Comparison of ENCODE assay signal across 33 cellular contexts in genomic region chr18:58593930-58594329, GRCh38. TPM values are rescaled to one million over a fixed set of nuclear protein-coding genes. Genes with fewer than 3 reads are reported as not detected.
DNase-seq lines count a peak whose midpoint lies in the region; ATAC-seq and TF ChIP-seq lines count a peak whose summit lies in the region.
"Had no signal": no experiment of that assay in that cellular context is flagged by ENCODE, and none has a peak within 500 bp of the region (broad histone marks: within the 10 kb centered on the region; RNA-seq: fewer than 3 reads in every experiment).

No MANE protein-coding gene starts in this region.

- peaks cover 49% of the 10 kb centered on the region for H3K4me1 ChIP-seq in cardiac muscle cell (ENCODE audit: low read depth)
- H3K4me1 ChIP-seq: transverse colon had no signal

- H3K4me3 Mint-ChIP-seq in nephron = no peak overlapping the region
- H3K4me3 Mint-ChIP-seq: activated CD4-positive, alpha-beta memory T cell treated with anti-CD3 and anti-CD28 coated beads, Interleukin-2, amount 10 ng/mL, durations not matched to agents 7 days and 5 days; activated naive CD4-positive, alpha-beta T cell treated with anti-CD3 and anti-CD28 coated beads for 36 hours; CD14-positive monocyte; immature natural killer cell had no signal

- peaks cover 30% of the 10 kb centered on the region for H3K36me3 ChIP-seq in cardiac muscle cell
- H3K36me3 ChIP-seq: esophagus muscularis mucosa, right lobe of liver, transverse colon had no signal

- no peaks in the 10 kb centered on the region for H3K27me3 ChIP-seq in cardiac muscle cell
- H3K27me3 ChIP-seq: esophagus muscularis mucosa, right lobe of liver, transverse colon had no signal

- DNase-seq in ACHN = peak; percentile 77
- peak; percentile 35 for DNase-seq in astrocyte of the spinal cord (ENCODE audit: low read depth, low spot score)
- DNase-seq in cardiac muscle cell (ENCODE audit: low read depth in 1 of 2, low spot score in 1 of 2) = peak in 1 of 2 donors; percentile 46
- DNase-seq in DMS53 treated with DMSO at 0.1 percent for 48 hours (lab: John Stamatoyannopoulos, UW; ENCODE audit: unreplicated experiment) = no peak
- DNase-seq in NOMO-1 treated with DMSO at 0.1 percent for 48 hours (lab: John Stamatoyannopoulos, UW; ENCODE audit: unreplicated experiment) = no peak
- DNase-seq: activated CD4-positive, alpha-beta memory T cell treated with anti-CD3 and anti-CD28 coated beads, Interleukin-2, amount 10 ng/mL, durations not matched to agents 7 days and 5 days; activated CD4-positive, alpha-beta T cell treated with anti-CD3 and anti-CD28 coated beads for 1 hour; activated CD8-positive, alpha-beta memory T cell treated with anti-CD3 and anti-CD28 coated beads, Interleukin-2, amount 50 U/mL, for 4 hours; activated naive CD4-positive, alpha-beta T cell treated with anti-CD3 and anti-CD28 coated beads for 36 hours; amygdala; cortex of kidney; DMS79 treated with DMSO at 0.1 percent for 48 hours; hypothalamus; immature natural killer cell; Karpas-422; mesendoderm; NCI-H2029; NCI-H526; PC-9; posterior cingulate gyrus; right lobe of liver; SHP77 treated with DMSO at 0.1 percent for 48 hours; stimulated activated CD4-positive, alpha-beta T cell treated with anti-CD3 and anti-CD28 coated beads, Interleukin-4, amount 100 ng/mL, for 24 hours; transverse colon had no signal

- peak overlapping the region; percentile 57 to 71 (median 69) for H3K27ac Mint-ChIP-seq in nephron
- H3K27ac Mint-ChIP-seq: activated CD4-positive, alpha-beta memory T cell treated with anti-CD3 and anti-CD28 coated beads, Interleukin-2, amount 10 ng/mL, durations not matched to agents 7 days and 5 days; activated naive CD4-positive, alpha-beta T cell treated with anti-CD3 and anti-CD28 coated beads for 36 hours; CD14-positive monocyte; immature natural killer cell had no signal

- H3K9me3 ChIP-seq in cardiac muscle cell (ENCODE audit: low read depth) = no peaks in the 10 kb centered on the region
- H3K9me3 ChIP-seq: right lobe of liver had no signal

- in situ Hi-C loops in ACHN (cut with HindIII; ENCODE audit: low pct_ligation_motif_present, low pct_unique_long_range_greater_than_20kb, low sequenced_read_pairs) = no loop called here
- in situ Hi-C loops in astrocyte of the spinal cord (cut with HindIII; ENCODE audit: low sequenced_read_pairs) = no loop called here

- no peak overlapping the region for H3K4me3 ChIP-seq in astrocyte of the spinal cord (ENCODE audit: low read depth, low read length)
- H3K4me3 ChIP-seq in cardiac muscle cell = no peak overlapping the region
- H3K4me3 ChIP-seq: esophagus muscularis mucosa, PC-9, right lobe of liver, transverse colon had no signal

- no peaks in the 10 kb centered on the region for H3K27me3 Mint-ChIP-seq in nephron (ENCODE audit: low read depth)
- H3K27me3 Mint-ChIP-seq: activated CD4-positive, alpha-beta memory T cell treated with anti-CD3 and anti-CD28 coated beads, Interleukin-2, amount 10 ng/mL, durations not matched to agents 7 days and 5 days had no signal

- ATAC-seq in HG03460 (IDR thresholded peaks at IDR 0.05; ENCODE audit: unreplicated experiment) (no peak), HG03571 (IDR thresholded peaks at IDR 0.05; ENCODE audit: unreplicated experiment) (no peak)
- ATAC-seq: HCT116, HepG2, right lobe of liver had no signal

- H3K9me3 Mint-ChIP-seq in nephron = peaks cover 6% of the 10 kb centered on the region

- no peaks in the 10 kb centered on the region for H3K36me3 Mint-ChIP-seq in nephron (ENCODE audit: low read depth)
- H3K36me3 Mint-ChIP-seq: CD14-positive monocyte had no signal

- TF ChIP-seq CTCF in astrocyte of the spinal cord (IDR thresholded peaks at IDR 0.05; ENCODE audit: low read depth, low read length) = no peak
- TF ChIP-seq CTCF in cardiac muscle cell (IDR thresholded peaks at IDR 0.05; ENCODE audit: low read depth, low read length) = no peak
- TF ChIP-seq CTCF in nephron (IDR thresholded peaks at IDR 0.05; ENCODE audit: unreplicated experiment in 3 of 3) = no peak

- peak overlapping the region; percentile 84 for H3K27ac ChIP-seq in cardiac muscle cell
- H3K27ac ChIP-seq: 22Rv1, esophagus muscularis mucosa, PC-9, right lobe of liver, transverse colon had no signal

- H3K4me1 Mint-ChIP-seq in nephron = peaks cover 40% of the 10 kb centered on the region
- H3K4me1 Mint-ChIP-seq: activated CD4-positive, alpha-beta memory T cell treated with anti-CD3 and anti-CD28 coated beads, Interleukin-2, amount 10 ng/mL, durations not matched to agents 7 days and 5 days; CD14-positive monocyte; immature natural killer cell had no signal

RNA-seq across cellular contexts. Expression of gene ALPK2, which starts 35.0 kb away (rescaled TPM):
- total RNA-seq in cardiac muscle cell = 225 and 367 TPM in 2 replicates
- 110 and 152 TPM in 2 replicates for polyA plus RNA-seq in cardiac muscle cell
- total RNA-seq: frontal cortex had no signal

Comparison
In these comparisons a context has a peak if more than half of its experiments do, and no peak if none do; other contexts are left out.
1. DNase-seq: peak in ACHN (single experiment) and astrocyte of the spinal cord (single experiment); none in DMS53 treated with DMSO at 0.1 percent for 48 hours (single experiment) and NOMO-1 treated with DMSO at 0.1 percent for 48 hours (single experiment).